In genomic region chr19:45905016-45905415, GRCh38 we compare ENCODE assay signal across 11 cellular contexts. TPM values are rescaled to one million over a fixed set of nuclear protein-coding genes. Genes with fewer than 3 reads are reported as not detected.
"Had no signal": no experiment of that assay in that cellular context is flagged by ENCODE, and none has a peak within 500 bp of the region (broad histone marks: within the 10 kb centered on the region; RNA-seq: fewer than 3 reads in every experiment).

No MANE protein-coding gene starts in this region.

- ATAC-seq: GM23338, HCT116 had no signal

- H3K27ac ChIP-seq: KMS-11 had no signal

- H3K9me3 ChIP-seq: HAP-1 had no signal

- H3K4me2 ChIP-seq: GM23338, KMS-11 had no signal

- DNase-seq: H7, HFFc6, KBM-7 had no signal

- H3K4me3 ChIP-seq: GM23338, HAP-1 had no signal

- H3K9ac ChIP-seq: KMS-11 had no signal

- H2AFZ ChIP-seq: GM23338 had no signal

- FAIRE-seq: HTR-8/SVneo had no signal

RNA-seq across cellular contexts. Expression of gene NANOS2, which starts 9.6 kb away (rescaled TPM):
- total RNA-seq: H4, H7, HFFc6, HT-29 had no signal
- polyA plus RNA-seq: IgD-negative memory B cell had no signal

RNA-seq across cellular contexts. Expression of gene FOXA3, which starts 40.9 kb away (rescaled TPM):
- total RNA-seq: HFFc6 had no signal
- polyA plus RNA-seq: IgD-negative memory B cell had no signal
